In the genomic region with DNA sequence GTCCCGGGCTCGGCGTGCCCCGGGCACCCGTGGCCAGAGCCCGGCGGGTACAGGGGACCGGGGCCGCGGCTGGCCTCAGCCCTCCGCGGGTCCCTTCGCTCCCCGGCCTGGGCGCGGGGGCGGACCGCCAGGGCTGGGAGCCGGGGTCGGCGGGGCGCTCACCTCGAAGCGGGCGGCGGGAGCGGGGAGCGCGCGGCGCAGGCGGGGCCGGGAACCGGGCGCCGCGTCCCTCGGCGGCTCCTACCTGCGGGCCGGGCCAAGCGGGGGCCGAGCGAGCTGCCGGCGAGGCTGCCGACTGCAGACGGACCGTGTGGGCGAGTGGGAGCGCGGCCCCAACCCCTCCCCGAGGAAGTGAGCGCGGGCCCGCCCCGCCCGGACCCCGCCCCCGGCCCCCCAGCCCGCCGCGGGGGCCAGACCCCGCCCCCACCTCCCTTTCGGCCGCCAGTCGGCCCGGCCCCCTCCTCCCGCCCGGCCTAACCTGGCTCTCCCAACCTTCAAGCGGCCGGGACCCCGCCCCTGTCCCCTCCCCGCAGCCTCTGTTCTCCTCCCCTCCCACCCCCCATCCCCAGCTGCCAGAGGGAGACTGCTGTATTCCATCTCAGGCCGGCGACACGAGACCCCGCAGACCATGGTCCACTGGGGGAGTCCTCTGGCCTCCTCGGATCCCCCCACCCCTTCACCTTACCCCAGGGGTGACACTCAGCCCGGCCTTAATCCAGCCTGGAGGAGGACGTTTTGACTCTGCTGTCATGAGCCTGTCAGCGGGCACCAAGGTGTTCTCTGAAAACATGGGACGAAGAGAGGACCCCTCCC, we compare ENCODE assay signal across 8 cellular contexts. TPM values are rescaled to one million over a fixed set of nuclear protein-coding genes. Genes with fewer than 3 reads are reported as not detected.
DNase-seq lines count a peak whose midpoint lies in the region; TF ChIP-seq lines count a peak whose summit lies in the region.

A gene with protein sequence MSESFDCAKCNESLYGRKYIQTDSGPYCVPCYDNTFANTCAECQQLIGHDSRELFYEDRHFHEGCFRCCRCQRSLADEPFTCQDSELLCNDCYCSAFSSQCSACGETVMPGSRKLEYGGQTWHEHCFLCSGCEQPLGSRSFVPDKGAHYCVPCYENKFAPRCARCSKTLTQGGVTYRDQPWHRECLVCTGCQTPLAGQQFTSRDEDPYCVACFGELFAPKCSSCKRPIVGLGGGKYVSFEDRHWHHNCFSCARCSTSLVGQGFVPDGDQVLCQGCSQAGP (minus strand): TSS at position 320 of the 813 bp plus-strand sequence. CDS start 6,102 bp downstream, outside the sequence.

- peaks cover 39% of the 10 kb centered on the region for H3K79me2 ChIP-seq in smooth muscle cell (ENCODE audit: low read depth)

- peak within 1 kb of the TSS; percentile 81 for H3K4me3 ChIP-seq in smooth muscle cell

- no peaks in the 10 kb centered on the region for H3K9me3 ChIP-seq in smooth muscle cell (replicated peaks; ENCODE audit: low read depth)

- BruUV-seq in MCF 10A (replicated peaks; lab: Mats Ljungman, UMichigan): no TSS peak

- peak within 1 kb of the TSS; percentile 95 for H3K27ac Mint-ChIP-seq in MCF 10A (ENCODE audit: low read depth, unreplicated experiment)

- H3F3A ChIP-seq in smooth muscle cell (ENCODE audit: low read depth): peaks cover 41% of the 10 kb centered on the region

- 13% methylated on average over 12 of the region's 83 CpGs for WGBS in smooth muscle cell (ENCODE audit: low lambda C conversion rate)

- intact Hi-C loops in MCF 10A (cut with micrococcal nuclease): no loop called here

- peaks cover 36% of the 10 kb centered on the region for H3K4me1 ChIP-seq in smooth muscle cell (ENCODE audit: low read depth)

- peak; percentile 63 for DNase-seq in EH (ENCODE audit: low read depth)
- DNase-seq in HT1080 (ENCODE audit: low read depth): no peak
- DNase-seq in SW480 (ENCODE audit: low spot score): peak; percentile 52
- peak; percentile 53 for DNase-seq in MCF 10A (ENCODE audit: unreplicated experiment)
- peak; percentile 83 for DNase-seq in iPS-NIHi7 (ENCODE audit: extremely low spot score)
- DNase-seq in smooth muscle cell (lab: John Stamatoyannopoulos, UW; ENCODE audit: unreplicated experiment): no peak
- no peak for DNase-seq in retina
- DNase-seq in DMS153 treated with DMSO at 0.1 percent for 48 hours (lab: John Stamatoyannopoulos, UW; ENCODE audit: unreplicated experiment): no peak

- peaks cover 23% of the 10 kb centered on the region for H4K20me1 ChIP-seq in smooth muscle cell (ENCODE audit: low read depth)

- peak within 1 kb of the TSS; percentile 82 for H3K9ac ChIP-seq in smooth muscle cell (ENCODE audit: low read depth)

- CTCF ChIA-PET in MCF 10A (lab: Yijun Ruan, JAX): no interaction called here

- H3K36me3 ChIP-seq in smooth muscle cell (ENCODE audit: low read depth): no peaks in the 10 kb centered on the region

- no peaks in the 10 kb centered on the region for H3K27me3 Mint-ChIP-seq in MCF 10A (ENCODE audit: insufficient read depth, unreplicated experiment)

- peak within 1 kb of the TSS; percentile 89 for H3K4me3 Mint-ChIP-seq in MCF 10A (ENCODE audit: unreplicated experiment)

- peak within 1 kb of the TSS; percentile 97 for H3K4me2 ChIP-seq in smooth muscle cell

- POLR2A ChIA-PET in MCF 10A (lab: Yijun Ruan, JAX): no interaction called here

- no peak for TF ChIP-seq CTCF in MCF 10A (IDR thresholded peaks at IDR 0.05; ENCODE audit: unreplicated experiment)
- no peak for TF ChIP-seq CTCF in smooth muscle cell (IDR thresholded peaks at IDR 0.05; ENCODE audit: borderline replicate concordance, insufficient read depth, poor library complexity, severe bottlenecking)

- H3K4me1 Mint-ChIP-seq in MCF 10A (ENCODE audit: insufficient read depth, unreplicated experiment): peaks cover 40% of the 10 kb centered on the region

- peak within 1 kb of the TSS; percentile 72 for H2AFZ ChIP-seq in smooth muscle cell (ENCODE audit: low read depth)

- no peaks in the 10 kb centered on the region for H3K9me3 Mint-ChIP-seq in MCF 10A (ENCODE audit: unreplicated experiment)

- no peaks in the 10 kb centered on the region for H3K27me3 ChIP-seq in smooth muscle cell (ENCODE audit: low read depth)

- peak within 1 kb of the TSS; percentile 99 for H3K27ac ChIP-seq in smooth muscle cell (ENCODE audit: low read depth)

- peaks cover 4% of the 10 kb centered on the region for H3K36me3 Mint-ChIP-seq in MCF 10A (ENCODE audit: insufficient read depth, unreplicated experiment)

RNA-seq across cellular contexts. Expression of the gene that starts here (rescaled TPM):
- total RNA-seq in HT1080 (2014; rRNA removed; shearing (Covaris generic)): 21.6 and 36.0 TPM in 2 replicates
- polyA plus RNA-seq in HT1080 (2015; cell fraction: cytosol; rRNA removed): 53.1 and 54.8 TPM in 2 replicates
- 32.9 and 35.2 TPM in 2 replicates for polyA plus RNA-seq in HT1080 (2015; cell fraction: nucleus; rRNA removed)
- total RNA-seq in MCF 10A (2022) (13.5 and 18.8 TPM in 2 replicates), smooth muscle cell (29.5 and 32.0 TPM in 2 replicates)
- polyA plus RNA-seq in smooth muscle cell: 67.1 and 70.2 TPM in 2 replicates

Comparison
In these comparisons a context has a peak if more than half of its experiments do, and no peak if none do; other contexts are left out.
1. DNase-seq: peak in EH (single experiment), SW480 (single experiment), MCF 10A (single experiment) and iPS-NIHi7 (single experiment); none in HT1080 (single experiment), smooth muscle cell (single experiment), retina (single experiment) and DMS153 treated with DMSO at 0.1 percent for 48 hours (single experiment).